ENCODE assay signal across 17 cellular contexts in genomic region chr11:44708523-44709280, GRCh38. TPM values are rescaled to one million over a fixed set of nuclear protein-coding genes. Genes with fewer than 3 reads are reported as not detected.
DNase-seq lines count a peak whose midpoint lies in the region; FAIRE-seq and TF ChIP-seq lines count a peak whose summit lies in the region.
"Had no signal": no experiment of that assay in that cellular context is flagged by ENCODE, and none has a peak within 500 bp of the region (broad histone marks: within the 10 kb centered on the region; RNA-seq: fewer than 3 reads in every experiment).

No MANE protein-coding gene starts in this region.

- H3K9ac ChIP-seq in kidney (ENCODE audit: low read length in 2 of 2) (no peak overlapping the region), neural progenitor cell (no peak overlapping the region)

- no peak overlapping the region for H2AFZ ChIP-seq in neural progenitor cell (replicated peaks)

- H3K36me3 ChIP-seq in kidney (ENCODE audit: control insufficient read depth in 1 of 2, insufficient read depth in 2 of 2, low read length in 2 of 2) = no peaks in the 10 kb centered on the region
- H3K36me3 ChIP-seq in neural progenitor cell = no peaks in the 10 kb centered on the region

- peaks cover 43% of the 10 kb centered on the region for H3K4me1 Mint-ChIP-seq in neural progenitor cell

- TF ChIP-seq CTCF in kidney (IDR thresholded peaks at IDR 0.05; ENCODE audit: borderline replicate concordance, extremely low read depth, insufficient read depth) (no peak), neural progenitor cell (IDR thresholded peaks at IDR 0.05) (no peak), GM10248 (IDR thresholded peaks at IDR 0.05; ENCODE audit: control extremely low read depth, extremely low read depth, low read depth, missing control alignments) (no peak)

- peaks cover 14% of the 10 kb centered on the region for H3F3A ChIP-seq in neural progenitor cell (ENCODE audit: low read depth)

- H3K4me3 Mint-ChIP-seq in neural progenitor cell = no peak overlapping the region
- H3K4me3 Mint-ChIP-seq: CD4-positive, CD25-positive, alpha-beta regulatory T cell had no signal

- H3K27ac ChIP-seq in kidney (ENCODE audit: low read depth in 2 of 2, low read length in 2 of 2) = no peak overlapping the region
- no peak overlapping the region for H3K27ac ChIP-seq in neural progenitor cell

- DNase-seq in Daoy (ENCODE audit: low read depth) (peak; percentile 7), SW480 (ENCODE audit: low spot score) (peak; percentile 62), kidney (peak; percentile 7), neural progenitor cell (ENCODE audit: low spot score) (no peak), GM10248 (ENCODE audit: extremely low spot score) (no peak), NCI-H69 (lab: John Stamatoyannopoulos, UW) (no peak), NCI-H2107 (lab: John Stamatoyannopoulos, UW) (no peak)
- DNase-seq: ACHN, AML-193, DMS53, MV-4-11, NCI-H1417 treated with DMSO at 0.1 percent for 48 hours, NCI-H2029 treated with DMSO at 0.1 percent for 48 hours, NCI-H510A, NCI-H82, SHP77 treated with DMSO at 0.1 percent for 48 hours had no signal

- H3K36me3 Mint-ChIP-seq in neural progenitor cell = no peaks in the 10 kb centered on the region
- H3K36me3 Mint-ChIP-seq: CD4-positive, CD25-positive, alpha-beta regulatory T cell had no signal

- peaks cover 21% of the 10 kb centered on the region for H3K27me3 Mint-ChIP-seq in neural progenitor cell (ENCODE audit: insufficient read depth, low read depth)

- intact Hi-C loops in kidney (cut with DNase I) = no loop called here

- H3K27me3 ChIP-seq in neural progenitor cell = no peaks in the 10 kb centered on the region

- H3K9me3 ChIP-seq in kidney (ENCODE audit: control insufficient read depth in 1 of 2, low read length in 2 of 2) (peaks cover 2 to 3% of the 10 kb centered on the region in 2 donors), neural progenitor cell (ENCODE audit: low read depth) (no peaks in the 10 kb centered on the region)

- H3K4me3 ChIP-seq in kidney (ENCODE audit: low read length in 2 of 2) (no peak overlapping the region), neural progenitor cell (no peak overlapping the region)

- peak overlapping the region; percentile 26 for H3K27ac Mint-ChIP-seq in neural progenitor cell

- no peak overlapping the region for H3K4me2 ChIP-seq in neural progenitor cell

- H3K79me2 ChIP-seq in neural progenitor cell (ENCODE audit: low read depth) = no peaks in the 10 kb centered on the region

- H3K9me3 Mint-ChIP-seq in neural progenitor cell = peaks cover 9% of the 10 kb centered on the region

- H3K4me1 ChIP-seq in kidney (ENCODE audit: control insufficient read depth in 1 of 2, insufficient read depth in 1 of 2, low read depth in 1 of 2, low read length in 2 of 2) = peaks cover 0 to 2% of the 10 kb centered on the region in 2 donors
- H3K4me1 ChIP-seq in neural progenitor cell = peaks cover 21% of the 10 kb centered on the region

- FAIRE-seq in kidney (lab: Jason Lieb, UNC) = no peak

- CTCF ChIA-PET in GM10248 (lab: Yijun Ruan, JAX) = no interaction called here

- POLR2A ChIA-PET in GM10248 (lab: Yijun Ruan, JAX) = no interaction called here

- no peaks in the 10 kb centered on the region for H4K20me1 ChIP-seq in neural progenitor cell (ENCODE audit: low read depth)

RNA-seq across cellular contexts. Expression of gene TSPAN18, which starts 18.1 kb away (rescaled TPM):
- total RNA-seq in Daoy (2014; rRNA removed; shearing (Covaris generic)) = 0.15 and 0.57 TPM in 2 replicates
- total RNA-seq in kidney (38.1 TPM), neural progenitor cell (ENCODE audit: low replicate concordance) (16.5 and 33.0 TPM in 2 replicates)
- polyA plus RNA-seq in kidney (ENCODE audit: insufficient read depth, low read depth, low replicate concordance) = 13.8 TPM

Comparison
In these comparisons a context has a peak if more than half of its experiments do, and no peak if none do; other contexts are left out.
1. DNase-seq: peak in Daoy (single experiment), SW480 (single experiment) and kidney (single experiment); none in neural progenitor cell (single experiment), GM10248 (single experiment), NCI-H69 (single experiment) and NCI-H2107 (single experiment).
2. RNA of gene TSPAN18, which starts 18.1 kb away (total RNA-seq): 38.1 TPM in kidney (single experiment) and 16.5 to 33.0 TPM in neural progenitor cell; 0.15 to 0.57 TPM in Daoy; every median in the first group is over 10 times any median in the second.